Comparison of ENCODE assay signal across 2 cellular contexts in genomic region chr19:18392417-18392816, GRCh38.
TF ChIP-seq lines count a peak whose summit lies in the region.

No MANE protein-coding gene starts in this region.

TF ChIP-seq in A549, 52 proteins besides CTCF, POLR2A, EP300 and RAD21:
- TF ChIP-seq FOSL2 (IDR thresholded peaks at IDR 0.05): no peak
- peak; percentile 22; the same call in 1 of the 2 replicates for TF ChIP-seq FOSL2 (CRISPR knock-in tag; IDR thresholded peaks at IDR 0.05)
- no peak for TF ChIP-seq PBX3 (IDR thresholded peaks at IDR 0.05)

TF ChIP-seq in K562, 482 proteins besides CTCF, POLR2A, EP300 and RAD21 (continues in another document):
- TF ChIP-seq ZNF778 (CRISPR knock-in tag; IDR thresholded peaks at IDR 0.05): no peak
- no peak for TF ChIP-seq CHD1 (IDR thresholded peaks at IDR 0.05; ENCODE audit: low read length)
- no peak for TF ChIP-seq RREB1 (CRISPR knock-in tag; IDR thresholded peaks at IDR 0.05)
- no peak for TF ChIP-seq PRMT5 (CRISPR knock-in tag; IDR thresholded peaks at IDR 0.05)
- TF ChIP-seq RBM17 (IDR thresholded peaks at IDR 0.05; ENCODE audit: borderline replicate concordance, low read depth, low read length): no peak
- TF ChIP-seq SMARCA4 (IDR thresholded peaks at IDR 0.05): peak; percentile 74
- TF ChIP-seq MTA1 (IDR thresholded peaks at IDR 0.05; ENCODE audit: borderline replicate concordance): 0 out of 2 replicates have a peak, but pooled peaks have one; percentile 20
- no peak for TF ChIP-seq THRB (CRISPR knock-in tag; conservative IDR thresholded peaks at IDR 0.05)
- no peak for TF ChIP-seq ZNF121 (CRISPR knock-in tag; conservative IDR thresholded peaks at IDR 0.05)
- no peak for TF ChIP-seq MGA (IDR thresholded peaks at IDR 0.05)
- TF ChIP-seq KLF16 (IDR thresholded peaks at IDR 0.05): no peak
- no peak for TF ChIP-seq ZFP91 (CRISPR knock-in tag; IDR thresholded peaks at IDR 0.05)
- no peak for TF ChIP-seq RNF219 (CRISPR knock-in tag; IDR thresholded peaks at IDR 0.05)
- no peak for TF ChIP-seq RBFOX2 (IDR thresholded peaks at IDR 0.05; ENCODE audit: low read depth, low read length)
- no peak for TF ChIP-seq E2F4 (CRISPR knock-in tag; IDR thresholded peaks at IDR 0.05; ENCODE audit: low read depth)
- peak; percentile 61; the same call in 1 of the 2 replicates for TF ChIP-seq HDAC2 (IDR thresholded peaks at IDR 0.05)
- TF ChIP-seq HNRNPUL1 (IDR thresholded peaks at IDR 0.05; ENCODE audit: low read length): no peak
- no peak for TF ChIP-seq FOXK2 (conservative IDR thresholded peaks at IDR 0.05 in 1 of 2, IDR thresholded peaks at IDR 0.05 in 1 of 2; ENCODE audit: low read depth in 2 of 2)
- TF ChIP-seq ZNF699 (CRISPR knock-in tag; IDR thresholded peaks at IDR 0.05; ENCODE audit: insufficient replicate concordance): no peak
- no peak for TF ChIP-seq FOXM1 (IDR thresholded peaks at IDR 0.05; ENCODE audit: low read depth)
- no peak for TF ChIP-seq FOXM1 (CRISPR knock-in tag; IDR thresholded peaks at IDR 0.05; ENCODE audit: low read depth)
- TF ChIP-seq ZBTB26 (CRISPR knock-in tag; IDR thresholded peaks at IDR 0.05): no peak
- no peak for TF ChIP-seq CBX3 (IDR thresholded peaks at IDR 0.05; ENCODE audit: borderline replicate concordance in 1 of 2, low read length in 2 of 2)
- no peak for TF ChIP-seq NFXL1 (CRISPR knock-in tag; IDR thresholded peaks at IDR 0.05)
- TF ChIP-seq THRA (IDR thresholded peaks at IDR 0.05): no peak
- TF ChIP-seq TCF3 (CRISPR knock-in tag; IDR thresholded peaks at IDR 0.05): peak; percentile 49
- no peak for TF ChIP-seq LARP7 (IDR thresholded peaks at IDR 0.05)
